Comparison of ENCODE assay signal across 17 cellular contexts in the genomic region with DNA sequence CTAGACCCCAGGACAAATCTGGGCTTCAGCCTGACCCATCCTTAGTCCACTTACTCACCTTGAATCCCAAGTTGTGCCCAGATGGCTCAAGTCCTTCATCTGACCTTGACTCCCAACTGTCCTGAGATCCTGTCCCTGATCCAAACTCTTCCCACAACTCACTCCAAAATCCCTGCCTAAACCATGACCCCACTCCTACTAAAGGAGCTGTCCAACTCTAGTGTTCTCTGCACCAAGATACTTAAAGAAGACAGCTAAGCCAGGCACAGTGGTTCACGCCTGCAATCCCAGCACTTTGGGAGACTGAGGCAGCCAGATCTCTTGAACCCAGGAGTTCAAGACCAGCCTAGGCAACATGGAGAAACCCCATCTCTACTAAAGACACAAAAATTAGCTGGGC. TPM values are rescaled to one million over a fixed set of nuclear protein-coding genes. Genes with fewer than 3 reads are reported as not detected.
DNase-seq lines count a peak whose midpoint lies in the region; ATAC-seq and TF ChIP-seq lines count a peak whose summit lies in the region.
"Had no signal": no experiment of that assay in that cellular context is flagged by ENCODE, and none has a peak within 500 bp of the region (broad histone marks: within the 10 kb centered on the region; RNA-seq: fewer than 3 reads in every experiment).

No MANE protein-coding gene starts in this region.

- peaks cover 75% of the 10 kb centered on the region for H3K4me1 Mint-ChIP-seq in activated naive CD4-positive, alpha-beta T cell treated with anti-CD3 and anti-CD28 coated beads, Interleukin-2, amount 50 U/mL, for 24 hours
- peaks cover 69% of the 10 kb centered on the region for H3K4me1 Mint-ChIP-seq in activated naive CD8-positive, alpha-beta T cell treated with anti-CD3 and anti-CD28 coated beads for 36 hours
- H3K4me1 Mint-ChIP-seq in stimulated activated memory B cell treated with anti-CD40 and anti-IgM and Interleukin-4, amounts not matched to agents 10 μg/mL and 1 μg/mL and 100 μg/mL, for 72 hours, result peaks cover 86% of the 10 kb centered on the region

- no peaks in the 10 kb centered on the region for H3K9me3 Mint-ChIP-seq in activated naive CD4-positive, alpha-beta T cell treated with anti-CD3 and anti-CD28 coated beads, Interleukin-2, amount 50 U/mL, for 24 hours
- H3K9me3 Mint-ChIP-seq in activated naive CD8-positive, alpha-beta T cell treated with anti-CD3 and anti-CD28 coated beads for 36 hours, result peaks cover 2% of the 10 kb centered on the region
- H3K9me3 Mint-ChIP-seq in stimulated activated memory B cell treated with anti-CD40 and anti-IgM and Interleukin-4, amounts not matched to agents 10 μg/mL and 1 μg/mL and 100 μg/mL, for 72 hours, result no peaks in the 10 kb centered on the region

- H3K27ac Mint-ChIP-seq in activated naive CD4-positive, alpha-beta T cell treated with anti-CD3 and anti-CD28 coated beads, Interleukin-2, amount 50 U/mL, for 24 hours, result peak overlapping the region; percentile 100
- peak overlapping the region; percentile 93 for H3K27ac Mint-ChIP-seq in activated naive CD8-positive, alpha-beta T cell treated with anti-CD3 and anti-CD28 coated beads for 36 hours
- H3K27ac Mint-ChIP-seq in stimulated activated memory B cell treated with anti-CD40 and anti-IgM and Interleukin-4, amounts not matched to agents 10 μg/mL and 1 μg/mL and 100 μg/mL, for 72 hours, result peak overlapping the region; percentile 92

- no peaks in the 10 kb centered on the region for H3K9me2 ChIP-seq in Karpas-422 (replicated peaks; ENCODE audit: insufficient read depth, low read length)

- H3K9me3 ChIP-seq in Karpas-422 (ENCODE audit: low read length), result no peaks in the 10 kb centered on the region
- H3K9me3 ChIP-seq: ovary, tibial nerve had no signal

- peak overlapping the region; percentile 60; the same call in 1 of the 2 replicates for H3K4me3 ChIP-seq in Karpas-422 (ENCODE audit: low read length)
- no peak overlapping the region for H3K4me3 ChIP-seq in dorsolateral prefrontal cortex
- H3K4me3 ChIP-seq: ovary, tibial nerve had no signal

- H3K36me3 Mint-ChIP-seq in activated naive CD4-positive, alpha-beta T cell treated with anti-CD3 and anti-CD28 coated beads, Interleukin-2, amount 50 U/mL, for 24 hours, result peaks cover 25% of the 10 kb centered on the region
- peaks cover 32% of the 10 kb centered on the region for H3K36me3 Mint-ChIP-seq in activated naive CD8-positive, alpha-beta T cell treated with anti-CD3 and anti-CD28 coated beads for 36 hours
- H3K36me3 Mint-ChIP-seq in stimulated activated memory B cell treated with anti-CD40 and anti-IgM and Interleukin-4, amounts not matched to agents 10 μg/mL and 1 μg/mL and 100 μg/mL, for 72 hours, result peaks cover 62% of the 10 kb centered on the region

- peak overlapping the region; percentile 76 for H3K4me2 ChIP-seq in Karpas-422 (ENCODE audit: low read depth, low read length, poor library complexity, severe bottlenecking)

- H2AFZ ChIP-seq in Karpas-422 (ENCODE audit: low read length), result no peak overlapping the region

- peak overlapping the region; percentile 90 for H3K4me3 Mint-ChIP-seq in activated naive CD4-positive, alpha-beta T cell treated with anti-CD3 and anti-CD28 coated beads, Interleukin-2, amount 50 U/mL, for 24 hours
- peak overlapping the region; percentile 72 for H3K4me3 Mint-ChIP-seq in activated naive CD8-positive, alpha-beta T cell treated with anti-CD3 and anti-CD28 coated beads for 36 hours
- peak overlapping the region; percentile 82 for H3K4me3 Mint-ChIP-seq in stimulated activated memory B cell treated with anti-CD40 and anti-IgM and Interleukin-4, amounts not matched to agents 10 μg/mL and 1 μg/mL and 100 μg/mL, for 72 hours

- H3K36me3 ChIP-seq in Karpas-422 (ENCODE audit: insufficient read depth, low read length), result peaks cover 44% of the 10 kb centered on the region
- H3K36me3 ChIP-seq: ovary, tibial nerve had no signal

- no peak for ATAC-seq in stimulated activated memory B cell treated with anti-CD40 and anti-IgM and Interleukin-4, amounts not matched to agents 10 μg/mL and 1 μg/mL and 100 μg/mL, for 72 hours
- ATAC-seq in GM21529 (IDR thresholded peaks at IDR 0.05; ENCODE audit: unreplicated experiment), result no peak
- ATAC-seq: left colon had no signal

- H3K9ac ChIP-seq in Karpas-422 (ENCODE audit: low read length), result peak overlapping the region; percentile 92

- intact Hi-C loops in dorsolateral prefrontal cortex (cut with DNase I), result no loop called here

- H3K27ac ChIP-seq in Karpas-422 (ENCODE audit: low read length) (peak overlapping the region; percentile 100), dorsolateral prefrontal cortex (no peak overlapping the region)
- H3K27ac ChIP-seq: ovary had no signal

- no peaks in the 10 kb centered on the region for H4K20me1 ChIP-seq in Karpas-422 (ENCODE audit: insufficient read depth, low read depth, low read length)

- peaks cover 41% of the 10 kb centered on the region for H3K79me2 ChIP-seq in Karpas-422 (ENCODE audit: low read length)

- H3K27me3 ChIP-seq in Karpas-422 (ENCODE audit: low read length), result no peaks in the 10 kb centered on the region
- H3K27me3 ChIP-seq in dorsolateral prefrontal cortex, result no peaks in the 10 kb centered on the region
- H3K27me3 ChIP-seq: ovary had no signal

- no peak for DNase-seq in activated naive CD4-positive, alpha-beta T cell (lab: John Stamatoyannopoulos, UW)
- no peak for DNase-seq in Karpas-422
- DNase-seq in activated naive CD8-positive, alpha-beta T cell treated with anti-CD3 and anti-CD28 coated beads for 36 hours, result no peak
- no peak for DNase-seq in activated gamma-delta T cell (lab: John Stamatoyannopoulos, UW)
- DNase-seq in dorsolateral prefrontal cortex, result no peak
- DNase-seq: cerebellar nuclear complex, HCEC 1CT, left colon, MM.1S, NCI-H187 treated with DMSO at 0.1 percent for 48 hours, NCI-H446 treated with DMSO at 0.1 percent for 48 hours, OCI-M1, ovary had no signal

- TF ChIP-seq CTCF in dorsolateral prefrontal cortex (IDR thresholded peaks at IDR 0.05 in 54 of 56, conservative IDR thresholded peaks at IDR 0.05 in 2 of 56; ENCODE audit: low read depth in 1 of 56, partially characterized antibody in 56 of 56), result no peak

- H3K4me1 ChIP-seq in Karpas-422 (ENCODE audit: low read length), result peaks cover 100% of the 10 kb centered on the region

- H3K27me3 Mint-ChIP-seq in activated naive CD4-positive, alpha-beta T cell treated with anti-CD3 and anti-CD28 coated beads, Interleukin-2, amount 50 U/mL, for 24 hours, result no peaks in the 10 kb centered on the region
- H3K27me3 Mint-ChIP-seq in activated naive CD8-positive, alpha-beta T cell treated with anti-CD3 and anti-CD28 coated beads for 36 hours, result no peaks in the 10 kb centered on the region
- H3K27me3 Mint-ChIP-seq in stimulated activated memory B cell treated with anti-CD40 and anti-IgM and Interleukin-4, amounts not matched to agents 10 μg/mL and 1 μg/mL and 100 μg/mL, for 72 hours, result no peaks in the 10 kb centered on the region

RNA-seq across cellular contexts. Expression of gene POU2F2, which starts 8.5 kb away (rescaled TPM):
- 61.9 and 69.4 TPM in 2 replicates for total RNA-seq in Karpas-422 (2014; rRNA removed; shearing (Covaris generic); ENCODE audit: low replicate concordance)
- 10 to 100 TPM; 50.8 to 52.2 TPM for total RNA-seq in activated naive CD8-positive, alpha-beta T cell treated with anti-CD3 and anti-CD28 coated beads for 36 hours
- 10 to 100 TPM in 65 of 120 experiments, 1 to 10 TPM in 55; 4.7 to 20.8 (median 10.2) TPM for total RNA-seq in dorsolateral prefrontal cortex

RNA-seq across cellular contexts. Expression of gene ZNF574, which starts 47.8 kb away (rescaled TPM):
- 15.1 and 23.5 TPM in 2 replicates for total RNA-seq in Karpas-422 (2014; rRNA removed; shearing (Covaris generic); ENCODE audit: low replicate concordance)
- 10 to 100 TPM; 15.5 to 16.0 TPM for total RNA-seq in activated naive CD8-positive, alpha-beta T cell treated with anti-CD3 and anti-CD28 coated beads for 36 hours
- 10 to 100 TPM in 119 of 120 experiments, 1 to 10 TPM in 1; 10.0 to 20.4 (median 14.5) TPM for total RNA-seq in dorsolateral prefrontal cortex

RNA-seq across cellular contexts. Expression of gene GRIK5, which starts 53.8 kb away (rescaled TPM):
- total RNA-seq in Karpas-422 (2014; rRNA removed; shearing (Covaris generic); ENCODE audit: low replicate concordance), result 0.07 and 1.4 TPM in 2 replicates
- total RNA-seq in activated naive CD8-positive, alpha-beta T cell treated with anti-CD3 and anti-CD28 coated beads for 36 hours, result under 1 TPM; 0.58 to 0.74 TPM
- total RNA-seq in dorsolateral prefrontal cortex, result 100 to 1,000 TPM in 1 of 120 experiments, 10 to 100 TPM in 119; 27.5 to 116 (median 63.3) TPM

Comparison
In these comparisons a context has a peak if more than half of its experiments do, and no peak if none do; other contexts are left out.
1. RNA of gene GRIK5, which starts 53.8 kb away (total RNA-seq): 27.5 to 116 TPM in dorsolateral prefrontal cortex; 0.58 to 0.74 TPM in activated naive CD8-positive, alpha-beta T cell treated with anti-CD3 and anti-CD28 coated beads for 36 hours and 0.07 to 1.4 TPM in Karpas-422; every median in the first group is over 10 times any median in the second.
2. Peak in every context shown above with its lines, with median percentiles within 50 percentile points of each other: H3K27ac Mint-ChIP-seq and H3K4me3 Mint-ChIP-seq.